24 cellular contexts compared by ENCODE assay signal in genomic region chr20:18712877-18713276, GRCh38.
DNase-seq lines count a peak whose midpoint lies in the region; ATAC-seq, FAIRE-seq and TF ChIP-seq lines count a peak whose summit lies in the region.
"Had no signal": no experiment of that assay in that cellular context is flagged by ENCODE, and none has a peak within 500 bp of the region (broad histone marks: within the 10 kb centered on the region; RNA-seq: fewer than 3 reads in every experiment).

No MANE protein-coding gene starts in this region.

- DNase-seq in NT2/D1 (ENCODE audit: low read depth, low spot score) (peak; percentile 23), H1 (ENCODE audit: low read depth in 1 of 2, low spot score in 2 of 2) (peak in 1 of 2 experiments; percentile 68), neural progenitor cell (ENCODE audit: low spot score) (peak; percentile 67), vagina (ENCODE audit: extremely low spot score in 2 of 2) (no peak), pancreas (no peak), sciatic nerve (ENCODE audit: low spot score) (no peak), Calu3 (no peak)
- DNase-seq: activated CD4-positive, CD25-positive, alpha-beta regulatory T cell treated with anti-CD3 and anti-CD28 coated beads, Interleukin-2, amount 50 U/mL, for 72 hours; activated CD8-positive, alpha-beta memory T cell treated with anti-CD3 and anti-CD28 coated beads for 24 hours; activated naive CD4-positive, alpha-beta T cell; activated T-cell treated with anti-CD3 and anti-CD28 coated beads, Interleukin-2, amount 50 U/mL, for 4 hours; adrenal gland; CD8-positive, alpha-beta memory T cell; DMS79; heart right ventricle; left ventricle myocardium superior; NCI-H2107; NCI-H510A treated with DMSO at 0.1 percent for 48 hours; stimulated activated naive CD4-positive, alpha-beta T cell treated with Interleukin-2 at 50 U/mL for 16 hours; thyroid gland had no signal

- H2BK12ac ChIP-seq in H1 (ENCODE audit: low read depth, low read length) = no peak overlapping the region

- H3K9ac ChIP-seq in NT2/D1 (ENCODE audit: insufficient read length, low read depth) (no peak overlapping the region), H1 (replicated peaks in 1 of 4; ENCODE audit: extremely low read depth in 1 of 4, low read depth in 3 of 4, low read length in 3 of 4) (no peak overlapping the region), neural progenitor cell (no peak overlapping the region)

- H3K14ac ChIP-seq in H1 (ENCODE audit: insufficient read length) = no peak overlapping the region

- H4K5ac ChIP-seq in H1 (ENCODE audit: insufficient read length, low read depth, low read length) = no peak overlapping the region

- H3K27me3 ChIP-seq in NT2/D1 (ENCODE audit: insufficient read depth, insufficient read length) (no peaks in the 10 kb centered on the region), H1 (replicated peaks in 1 of 4; ENCODE audit: control insufficient read depth in 3 of 4, extremely low read depth in 1 of 4, insufficient read depth in 3 of 4, low read length in 3 of 4) (no peaks in the 10 kb centered on the region; a peak in 1 of 7 replicates), neural progenitor cell (no peaks in the 10 kb centered on the region), vagina (no peaks in the 10 kb centered on the region), pancreas (no peaks in the 10 kb centered on the region)
- H3K27me3 ChIP-seq: adrenal gland, heart right ventricle, thyroid gland had no signal

- H3K18ac ChIP-seq in H1 (ENCODE audit: extremely low read depth, low read length) = no peak overlapping the region

- H3K4me3 ChIP-seq in HEK293 (ENCODE audit: low read depth, low read length) (no peak overlapping the region), NT2/D1 (ENCODE audit: insufficient read length, low read depth) (no peak overlapping the region), H1 (ENCODE audit: extremely low read depth in 1 of 4, insufficient read depth in 2 of 4, low read depth in 3 of 4, low read length in 4 of 4) (no peak overlapping the region), neural progenitor cell (no peak overlapping the region), vagina (no peak overlapping the region), pancreas (no peak overlapping the region)
- H3K4me3 ChIP-seq: adrenal gland, heart right ventricle, smooth muscle cell, thyroid gland had no signal

- H3K36me3 Mint-ChIP-seq in neural progenitor cell = peaks cover 4% of the 10 kb centered on the region
- no peaks in the 10 kb centered on the region for H3K36me3 Mint-ChIP-seq in Calu3 (ENCODE audit: insufficient read depth, unreplicated experiment)

- TF ChIP-seq POLR2A in H1 (IDR thresholded peaks at IDR 0.05; ENCODE audit: control extremely low read depth in 1 of 2, low read depth in 2 of 2, low read length in 2 of 2) (no peak), vagina (IDR thresholded peaks at IDR 0.05) (no peak)

- peak; percentile 72 for TF ChIP-seq CTCF in HEK293 (tag by site-specific recombination; IDR thresholded peaks at IDR 0.05)
- peak; percentile 59 to 68 (median 59) for TF ChIP-seq CTCF in H1 (IDR thresholded peaks at IDR 0.05; ENCODE audit: control extremely low read depth in 1 of 3, insufficient read depth in 1 of 3, low read depth in 1 of 3, low read length in 3 of 3)
- peak; percentile 59 for TF ChIP-seq CTCF in neural progenitor cell (IDR thresholded peaks at IDR 0.05)
- no peak for TF ChIP-seq CTCF in vagina (IDR thresholded peaks at IDR 0.05)
- TF ChIP-seq CTCF in pancreas (IDR thresholded peaks at IDR 0.05) = no peak
- TF ChIP-seq CTCF in Calu3 (IDR thresholded peaks at IDR 0.05; ENCODE audit: unreplicated experiment) = no peak

- no peak overlapping the region for H4K91ac ChIP-seq in H1 (replicated peaks; ENCODE audit: insufficient read length, low read length)

- H2AFZ ChIP-seq in H1 (ENCODE audit: low read length) = no peak overlapping the region
- H2AFZ ChIP-seq in neural progenitor cell (replicated peaks) = no peak overlapping the region

- CTCF ChIA-PET in HEK293 (lab: Yijun Ruan, JAX) (no interaction called here), H1 (lab: Charles Lee; ENCODE audit: partially characterized antibody) (interaction anchor here (0.9 to 2.5 kb wide), 10 partner anchors 9 to 365 kb away, joined by 3 to 10 read pairs (median 6); no protein-coding TSS in a partner anchor), Calu3 (lab: Charles Lee) (no interaction called here)

- no peaks in the 10 kb centered on the region for H3K9me3 ChIP-seq in HEK293 (ENCODE audit: control insufficient read depth, insufficient read depth, low read depth, low read length)
- H3K9me3 ChIP-seq in NT2/D1 (ENCODE audit: insufficient read depth, low read length) = no peaks in the 10 kb centered on the region
- no peaks in the 10 kb centered on the region for H3K9me3 ChIP-seq in H1 (ENCODE audit: insufficient read depth in 2 of 2, low read depth in 1 of 2, low read length in 1 of 2)
- H3K9me3 ChIP-seq in neural progenitor cell (ENCODE audit: low read depth) = no peaks in the 10 kb centered on the region
- H3K9me3 ChIP-seq in vagina = no peaks in the 10 kb centered on the region
- H3K9me3 ChIP-seq in pancreas = no peaks in the 10 kb centered on the region
- H3K9me3 ChIP-seq: adrenal gland, heart right ventricle, thyroid gland had no signal

- peak; percentile 81 to 83 for TF ChIP-seq RAD21 in H1 (IDR thresholded peaks at IDR 0.05 in 1 of 2, conservative IDR thresholded peaks at IDR 0.05 in 1 of 2; ENCODE audit: low read depth in 2 of 2, low read length in 2 of 2)

- no peaks in the 10 kb centered on the region; the same call in 1 of the 2 replicates for H3K4me1 ChIP-seq in HEK293 (ENCODE audit: control insufficient read depth, insufficient read depth, low read length)
- H3K4me1 ChIP-seq in NT2/D1 (ENCODE audit: insufficient read depth, insufficient read length) = no peaks in the 10 kb centered on the region
- H3K4me1 ChIP-seq in H1 (replicated peaks in 1 of 4; ENCODE audit: control insufficient read depth in 3 of 4, insufficient read depth in 4 of 4, low read length in 3 of 4) = peaks cover 2 to 5% (median 5%) of the 10 kb centered on the region in 4 experiments; a peak in 3 of 7 replicates
- H3K4me1 ChIP-seq in neural progenitor cell = peaks cover 6% of the 10 kb centered on the region
- H3K4me1 ChIP-seq in vagina = no peaks in the 10 kb centered on the region
- H3K4me1 ChIP-seq in pancreas = no peaks in the 10 kb centered on the region
- H3K4me1 ChIP-seq: adrenal gland, heart right ventricle, thyroid gland had no signal

- WGBS in H1 (ENCODE audit: extremely low coverage in 1 of 2, insufficient coverage in 1 of 2, insufficient read length in 1 of 2, insufficient replicate concordance in 2 of 2, low coverage in 1 of 2, low lambda C conversion rate in 2 of 2, missing lambda C conversion rate in 1 of 2), 2 experiments = 50% methylated on average over 3 of the region's 3 CpGs; no CpG with 5 or more reads in 1 of the 2 experiments
- WGBS in pancreas, 2 donors = 78 to 79% methylated on average over 3 of the region's 3 CpGs

- no peak overlapping the region for H3K56ac ChIP-seq in H1 (replicated peaks; ENCODE audit: insufficient read length, low read depth, low read length)

- no peak overlapping the region for H2AK5ac ChIP-seq in H1 (ENCODE audit: low read depth, low read length)

- H3K36me3 ChIP-seq in HEK293 (ENCODE audit: control insufficient read depth in 2 of 2, insufficient read depth in 1 of 2, low read length in 2 of 2) = no peaks in the 10 kb centered on the region
- no peaks in the 10 kb centered on the region for H3K36me3 ChIP-seq in NT2/D1 (ENCODE audit: insufficient read depth, insufficient read length, low read length)
- H3K36me3 ChIP-seq in H1 (ENCODE audit: control insufficient read depth in 2 of 4, insufficient read depth in 4 of 4, low read length in 3 of 4) = no peaks in the 10 kb centered on the region
- no peaks in the 10 kb centered on the region for H3K36me3 ChIP-seq in neural progenitor cell
- H3K36me3 ChIP-seq in vagina = no peaks in the 10 kb centered on the region
- H3K36me3 ChIP-seq in pancreas = no peaks in the 10 kb centered on the region
- H3K36me3 ChIP-seq: adrenal gland, thyroid gland had no signal

- no peak overlapping the region for H2BK120ac ChIP-seq in H1 (replicated peaks; ENCODE audit: low read depth, low read length)

- H4K8ac ChIP-seq in H1 (ENCODE audit: extremely low read depth, insufficient read depth, low read length) = no peak overlapping the region

- H4K20me1 ChIP-seq in H1 (replicated peaks in 1 of 2; ENCODE audit: control insufficient read depth in 1 of 2, insufficient read depth in 2 of 2, low read length in 2 of 2) (no peaks in the 10 kb centered on the region), neural progenitor cell (ENCODE audit: low read depth) (peaks cover 9% of the 10 kb centered on the region)

- intact Hi-C loops in vagina (cut with DNase I) (no loop called here), pancreas (cut with DNase I) (no loop called here), sciatic nerve (cut with DNase I) (loop anchor here (5.0 kb wide), 1 partner anchor 59 kb away; no protein-coding TSS in a partner anchor), Calu3 (cut with micrococcal nuclease; ENCODE audit: unreplicated experiment) (no loop called here)

- H3K79me2 ChIP-seq in H1 (ENCODE audit: control insufficient read depth in 1 of 2, insufficient read depth in 2 of 2, low read length in 2 of 2) = no peaks in the 10 kb centered on the region
- no peaks in the 10 kb centered on the region for H3K79me2 ChIP-seq in neural progenitor cell (ENCODE audit: low read depth)

- no peaks in the 10 kb centered on the region for H3K9me3 Mint-ChIP-seq in neural progenitor cell
- no peaks in the 10 kb centered on the region for H3K9me3 Mint-ChIP-seq in Calu3 (ENCODE audit: low read depth, unreplicated experiment)
- H3K9me3 Mint-ChIP-seq: activated T-cell treated with anti-CD3 and anti-CD28 coated beads, Interleukin-2, amount 50 U/mL, for 4 hours; CD8-positive, alpha-beta memory T cell had no signal

- H3K4ac ChIP-seq in H1 (replicated peaks; ENCODE audit: insufficient read length, low read depth, low read length) = no peak overlapping the region

- no peak overlapping the region for H3K4me3 Mint-ChIP-seq in neural progenitor cell
- H3K4me3 Mint-ChIP-seq in Calu3 (ENCODE audit: low read depth, unreplicated experiment) = no peak overlapping the region
- H3K4me3 Mint-ChIP-seq: activated T-cell treated with anti-CD3 and anti-CD28 coated beads, Interleukin-2, amount 50 U/mL, for 4 hours; CD8-positive, alpha-beta memory T cell had no signal

- H3K4me2 ChIP-seq in H1 (ENCODE audit: insufficient read depth in 1 of 2, low read depth in 2 of 2, low read length in 2 of 2) = no peak overlapping the region
- H3K4me2 ChIP-seq in neural progenitor cell = peak overlapping the region; percentile 44
- H3K4me2 ChIP-seq: smooth muscle cell had no signal

- POLR2A ChIA-PET in HEK293 (lab: Yijun Ruan, JAX) (no interaction called here), H1 (lab: Charles Lee; ENCODE audit: partially characterized antibody) (interaction anchor here (1.1 kb wide), 1 partner anchor 15 kb away, joined by 3 read pairs; no protein-coding TSS in a partner anchor)

- no TSS peak for BruUV-seq in Calu3 (replicated peaks; lab: Mats Ljungman, UMichigan)

- no peaks in the 10 kb centered on the region for H3F3A ChIP-seq in neural progenitor cell (ENCODE audit: low read depth)

- no peaks in the 10 kb centered on the region; the same call in 1 of the 2 replicates for H3K79me1 ChIP-seq in H1 (ENCODE audit: low read depth, low read length)

- H3K4me1 Mint-ChIP-seq in neural progenitor cell (peaks cover 12% of the 10 kb centered on the region), Calu3 (ENCODE audit: low read depth, unreplicated experiment) (no peaks in the 10 kb centered on the region)

- no peak for TF ChIP-seq EP300 in H1 (IDR thresholded peaks at IDR 0.05; ENCODE audit: borderline replicate concordance in 1 of 2, low read depth in 2 of 2, low read length in 2 of 2)

- H2BK20ac ChIP-seq in H1 (ENCODE audit: low read length) = no peak overlapping the region

- no peak overlapping the region for H2BK5ac ChIP-seq in H1 (ENCODE audit: low read depth, low read length)

- H3K27ac Mint-ChIP-seq in neural progenitor cell (peak overlapping the region; percentile 50), Calu3 (ENCODE audit: unreplicated experiment) (no peak overlapping the region)

- H3K23ac ChIP-seq in H1 (ENCODE audit: insufficient read length) = no peak overlapping the region

- ATAC-seq in pancreas = no peak
- no peak for ATAC-seq in sciatic nerve
- ATAC-seq: activated T-cell treated with anti-CD3 and anti-CD28 coated beads, Interleukin-2, amount 50 U/mL, for 4 hours; heart right ventricle; left ventricle myocardium superior had no signal

- FAIRE-seq in H1 (lab: Jason Lieb, UNC) (peak; percentile 13), pancreas (lab: Jason Lieb, UNC) (no peak)
- FAIRE-seq: endothelial cell of umbilical vein had no signal

- H2BK15ac ChIP-seq in H1 (ENCODE audit: low read length) = no peak overlapping the region

- H3K27me3 Mint-ChIP-seq in neural progenitor cell (ENCODE audit: insufficient read depth, low read depth) (peaks cover 2% of the 10 kb centered on the region), Calu3 (ENCODE audit: unreplicated experiment) (no peaks in the 10 kb centered on the region)
- H3K27me3 Mint-ChIP-seq: CD8-positive, alpha-beta memory T cell had no signal

- no peaks in the 10 kb centered on the region for H3K23me2 ChIP-seq in H1 (ENCODE audit: low read depth, low read length)

- H3K27ac ChIP-seq in HEK293 (ENCODE audit: extremely low read depth, low read depth, low read length) = no peak overlapping the region
- no peak overlapping the region for H3K27ac ChIP-seq in H1 (ENCODE audit: low read depth, low read length)
- H3K27ac ChIP-seq in neural progenitor cell = no peak overlapping the region
- no peak overlapping the region for H3K27ac ChIP-seq in vagina
- no peak overlapping the region for H3K27ac ChIP-seq in pancreas
- H3K27ac ChIP-seq: adrenal gland, heart right ventricle, HL-60, thyroid gland had no signal

Comparison
In these comparisons a context has a peak if more than half of its experiments do, and no peak if none do; other contexts are left out.
1. CTCF ChIP-seq: peak in HEK293 (single experiment), H1 (3 of 3) and neural progenitor cell (single experiment); none in vagina (0 of 3), pancreas (0 of 4) and Calu3 (single experiment).
2. DNase-seq: peak in NT2/D1 (single experiment) and neural progenitor cell (single experiment); none in vagina (0 of 2), pancreas (0 of 6), sciatic nerve (single experiment) and Calu3 (single experiment).
3. Of the 6 proteins assayed by ChIP-seq in both HEK293 and H1: peak only in HEK293: none; only in H1: none; in both: CTCF; in neither: 5.